Comparison of ENCODE assay signal across 11 cellular contexts in the genomic region with DNA sequence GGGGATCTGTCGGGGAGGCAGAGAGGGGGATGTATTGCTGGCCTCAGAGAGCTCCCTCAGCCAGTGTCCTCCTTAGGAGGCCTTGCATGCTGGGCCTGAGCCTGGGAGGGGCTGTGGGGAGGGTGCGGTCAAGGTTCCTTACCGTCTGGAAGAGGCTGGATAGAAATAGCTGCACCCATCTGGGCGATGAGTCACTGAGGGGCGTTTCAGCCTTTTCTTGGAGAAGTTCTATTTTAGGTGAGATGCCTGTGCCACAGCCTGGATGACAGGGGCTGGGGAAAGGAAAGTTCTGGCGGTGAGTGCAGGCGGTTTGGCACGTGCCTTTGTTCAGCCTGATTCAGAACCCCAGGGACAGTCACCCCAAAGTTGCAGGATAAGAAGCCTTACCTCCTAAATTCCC. TPM values are rescaled to one million over a fixed set of nuclear protein-coding genes. Genes with fewer than 3 reads are reported as not detected.
DNase-seq lines count a peak whose midpoint lies in the region; ATAC-seq and TF ChIP-seq lines count a peak whose summit lies in the region.
"Had no signal": no experiment of that assay in that cellular context is flagged by ENCODE, and none has a peak within 500 bp of the region (broad histone marks: within the 10 kb centered on the region; RNA-seq: fewer than 3 reads in every experiment).

No MANE protein-coding gene starts in this region.

- DNase-seq in ELF-1 (ENCODE audit: low read depth, low spot score) (peak; percentile 16), MV-4-11 (lab: John Stamatoyannopoulos, UW) (peak; percentile 86), caudate nucleus (lab: John Stamatoyannopoulos, UW) (peak in 43 of 61 donors; percentile 9 to 93 (median 58)), neuronal stem cell (ENCODE audit: low spot score) (no peak), COLO668 (lab: John Stamatoyannopoulos, UW; ENCODE audit: unreplicated experiment) (no peak), spleen (no peak)
- no peak for DNase-seq in activated CD8-positive, alpha-beta T cell treated with anti-CD3 and anti-CD28 coated beads, Interleukin-2, amount 10 ng/mL, durations not matched to agents 7 days and 5 days
- DNase-seq: activated effector memory CD4-positive, alpha-beta T cell treated with Interleukin-2 at 50 U/mL for 16 hours; upper lobe of left lung; WERI-Rb-1 had no signal

- no peak overlapping the region for H4K91ac ChIP-seq in neuronal stem cell (ENCODE audit: low read depth, low read length, poor library complexity)

- H3K27ac ChIP-seq in caudate nucleus (ENCODE audit: low read depth, low read length) = peak overlapping the region; percentile 86
- H3K27ac ChIP-seq in neuronal stem cell (replicated peaks; ENCODE audit: low read length) = no peak overlapping the region
- no peak overlapping the region for H3K27ac ChIP-seq in spleen
- H3K27ac ChIP-seq: upper lobe of left lung, WERI-Rb-1 had no signal

- no peak for TF ChIP-seq CTCF in spleen (IDR thresholded peaks at IDR 0.05 in 8 of 11, conservative IDR thresholded peaks at IDR 0.05 in 3 of 11)

- no peak overlapping the region for H2BK120ac ChIP-seq in neuronal stem cell (ENCODE audit: low read depth, low read length)

- H3K27ac Mint-ChIP-seq in activated CD8-positive, alpha-beta T cell treated with anti-CD3 and anti-CD28 coated beads, Interleukin-2, amount 10 ng/mL, durations not matched to agents 7 days and 5 days = no peak overlapping the region

- no peak overlapping the region for H3K4ac ChIP-seq in neuronal stem cell (ENCODE audit: low read length)

- no peaks in the 10 kb centered on the region for H3K27me3 ChIP-seq in neuronal stem cell (ENCODE audit: control insufficient read depth in 3 of 3, insufficient read depth in 3 of 3, low read depth in 1 of 3, low read length in 3 of 3)
- no peaks in the 10 kb centered on the region for H3K27me3 ChIP-seq in spleen (replicated peaks in 1 of 7)
- H3K27me3 ChIP-seq: upper lobe of left lung had no signal

- H3K36me3 ChIP-seq in neuronal stem cell (replicated peaks in 1 of 2; ENCODE audit: control insufficient read depth in 2 of 2, insufficient read depth in 2 of 2, low read length in 2 of 2) (peaks cover 0 to 13% of the 10 kb centered on the region in 2 donors), spleen (no peaks in the 10 kb centered on the region)
- H3K36me3 ChIP-seq: upper lobe of left lung had no signal

- H2BK12ac ChIP-seq in neuronal stem cell (ENCODE audit: low read length) = no peak overlapping the region

- no peak for ATAC-seq in activated CD8-positive, alpha-beta T cell treated with anti-CD3 and anti-CD28 coated beads, Interleukin-2, amount 10 ng/mL, durations not matched to agents 7 days and 5 days
- ATAC-seq in HG03342 (IDR thresholded peaks at IDR 0.05; ENCODE audit: unreplicated experiment) = no peak

- WGBS in neuronal stem cell (ENCODE audit: extremely low coverage in 2 of 2, insufficient read length in 2 of 2, insufficient replicate concordance in 1 of 2), 2 donors = no CpG with 5 or more reads among the region's 8 CpGs
- 68 to 71% (median 69%) methylated on average over 8 of the region's 8 CpGs for WGBS in spleen, 5 donors

- H3K4me2 ChIP-seq in neuronal stem cell (ENCODE audit: insufficient read depth, low read length, poor library complexity, severe bottlenecking) = no peak overlapping the region

- H4K8ac ChIP-seq in neuronal stem cell (ENCODE audit: low read depth, low read length) = no peak overlapping the region

- TF ChIP-seq POLR2A in spleen (IDR thresholded peaks at IDR 0.05) = no peak

- H3K9me3 ChIP-seq in neuronal stem cell (replicated peaks in 1 of 2; ENCODE audit: control insufficient read depth in 2 of 2, insufficient read depth in 1 of 2, low read depth in 1 of 2, low read length in 2 of 2) = peaks cover 0 to 1% of the 10 kb centered on the region in 2 donors
- H3K9me3 ChIP-seq in spleen = no peaks in the 10 kb centered on the region
- H3K9me3 ChIP-seq: upper lobe of left lung had no signal

- no peaks in the 10 kb centered on the region for H3K9me3 Mint-ChIP-seq in activated CD8-positive, alpha-beta T cell treated with anti-CD3 and anti-CD28 coated beads, Interleukin-2, amount 10 ng/mL, durations not matched to agents 7 days and 5 days (ENCODE audit: insufficient read depth)

- no peak overlapping the region for H2BK5ac ChIP-seq in neuronal stem cell (ENCODE audit: low read length)

- no peaks in the 10 kb centered on the region for H3K27me3 Mint-ChIP-seq in activated CD8-positive, alpha-beta T cell treated with anti-CD3 and anti-CD28 coated beads, Interleukin-2, amount 10 ng/mL, durations not matched to agents 7 days and 5 days (ENCODE audit: low read depth)

- no peak overlapping the region for H2AK5ac ChIP-seq in neuronal stem cell (ENCODE audit: low read depth, low read length)

- H3K9ac ChIP-seq in neuronal stem cell (ENCODE audit: low read depth, low read length, poor library complexity) = no peak overlapping the region

- H3K4me1 Mint-ChIP-seq in activated CD8-positive, alpha-beta T cell treated with anti-CD3 and anti-CD28 coated beads, Interleukin-2, amount 10 ng/mL, durations not matched to agents 7 days and 5 days (ENCODE audit: low read depth) = peaks cover 4% of the 10 kb centered on the region

- no peaks in the 10 kb centered on the region for H3K79me1 ChIP-seq in neuronal stem cell (ENCODE audit: low read depth, low read length)

- no peaks in the 10 kb centered on the region for H3K36me3 Mint-ChIP-seq in activated CD8-positive, alpha-beta T cell treated with anti-CD3 and anti-CD28 coated beads, Interleukin-2, amount 10 ng/mL, durations not matched to agents 7 days and 5 days (ENCODE audit: low read depth)

- H3K4me3 ChIP-seq in neuronal stem cell (ENCODE audit: low read length in 2 of 2) (no peak overlapping the region), spleen (no peak overlapping the region)
- H3K4me3 ChIP-seq: upper lobe of left lung had no signal

- H2AFZ ChIP-seq in neuronal stem cell (ENCODE audit: low read length) = no peak overlapping the region

- CTCF ChIA-PET in activated CD8-positive, alpha-beta T cell treated with anti-CD3 and anti-CD28 coated beads, Interleukin-2, amount 10 ng/mL, durations not matched to agents 7 days and 5 days (lab: Charles Lee) = no interaction called here

- POLR2A ChIA-PET in activated CD8-positive, alpha-beta T cell treated with anti-CD3 and anti-CD28 coated beads, Interleukin-2, amount 10 ng/mL, durations not matched to agents 7 days and 5 days (lab: Charles Lee) = no interaction called here

- no peak overlapping the region for H3K4me3 Mint-ChIP-seq in activated CD8-positive, alpha-beta T cell treated with anti-CD3 and anti-CD28 coated beads, Interleukin-2, amount 10 ng/mL, durations not matched to agents 7 days and 5 days

- H3K4me1 ChIP-seq in neuronal stem cell (ENCODE audit: control insufficient read depth in 2 of 2, insufficient read depth in 1 of 2, low read depth in 1 of 2, low read length in 2 of 2) = peaks cover 0 to 2% of the 10 kb centered on the region in 2 donors
- H3K4me1 ChIP-seq in spleen = no peaks in the 10 kb centered on the region
- H3K4me1 ChIP-seq: upper lobe of left lung had no signal

- H2BK15ac ChIP-seq in neuronal stem cell (ENCODE audit: low read length) = no peak overlapping the region

- no peak overlapping the region for H3K18ac ChIP-seq in neuronal stem cell (ENCODE audit: low read length)

- no peak overlapping the region for H3K14ac ChIP-seq in neuronal stem cell (ENCODE audit: low read length)

- peak overlapping the region; percentile 44 for H3K23ac ChIP-seq in neuronal stem cell (ENCODE audit: low read depth, low read length, poor library complexity)

- intact Hi-C loops in spleen (cut with DNase I; ENCODE audit: low total_unique reads) = no loop called here

RNA-seq across cellular contexts. Expression of gene APEH, which starts 35.7 kb away (rescaled TPM):
- polyA plus RNA-seq in neuronal stem cell (2013, experiment 1 of 2) = 50.1 TPM
- 46.8 TPM for polyA plus RNA-seq in neuronal stem cell (2013, experiment 2 of 2)
- total RNA-seq in activated CD8-positive, alpha-beta T cell treated with anti-CD3 and anti-CD28 coated beads, Interleukin-2, amount 10 ng/mL, durations not matched to agents 7 days and 5 days = 100 to 1,000 TPM; 179 to 192 TPM
- 10 to 100 TPM; 63.1 to 89.5 (median 78.7) TPM for total RNA-seq in spleen
- 10 to 100 TPM; 29.6 to 46.0 (median 42.7) TPM for polyA plus RNA-seq in spleen

RNA-seq across cellular contexts. Expression of gene MST1, which starts 50.8 kb away (rescaled TPM):
- 10.4 TPM for polyA plus RNA-seq in neuronal stem cell (2013, experiment 1 of 2)
- 11.3 TPM for polyA plus RNA-seq in neuronal stem cell (2013, experiment 2 of 2)
- 1 to 10 TPM; 3.8 to 4.7 TPM for total RNA-seq in activated CD8-positive, alpha-beta T cell treated with anti-CD3 and anti-CD28 coated beads, Interleukin-2, amount 10 ng/mL, durations not matched to agents 7 days and 5 days
- 10 to 100 TPM; 17.0 to 26.9 (median 21.1) TPM for total RNA-seq in spleen
- polyA plus RNA-seq in spleen = 10 to 100 TPM; 28.0 to 65.8 (median 43.4) TPM

RNA-seq across cellular contexts. Expression of gene RNF123, which starts 50.9 kb away (rescaled TPM):
- 21.9 TPM for polyA plus RNA-seq in neuronal stem cell (2013, experiment 1 of 2)
- polyA plus RNA-seq in neuronal stem cell (2013, experiment 2 of 2) = 20.9 TPM
- total RNA-seq in activated CD8-positive, alpha-beta T cell treated with anti-CD3 and anti-CD28 coated beads, Interleukin-2, amount 10 ng/mL, durations not matched to agents 7 days and 5 days = 10 to 100 TPM; 36.3 to 45.8 TPM
- 10 to 100 TPM; 34.9 to 57.5 (median 48.1) TPM for total RNA-seq in spleen
- 10 to 100 TPM; 11.6 to 22.5 (median 18.0) TPM for polyA plus RNA-seq in spleen

Comparison
In these comparisons a context has a peak if more than half of its experiments do, and no peak if none do; other contexts are left out.
1. DNase-seq: peak in ELF-1 (single experiment), MV-4-11 (single experiment) and caudate nucleus (43 of 61); none in neuronal stem cell (single experiment), COLO668 (single experiment), activated CD8-positive, alpha-beta T cell treated with anti-CD3 and anti-CD28 coated beads, Interleukin-2, amount 10 ng/mL, durations not matched to agents 7 days and 5 days (single experiment) and spleen (single experiment).